8 cellular contexts compared by ENCODE assay signal in the genomic region with DNA sequence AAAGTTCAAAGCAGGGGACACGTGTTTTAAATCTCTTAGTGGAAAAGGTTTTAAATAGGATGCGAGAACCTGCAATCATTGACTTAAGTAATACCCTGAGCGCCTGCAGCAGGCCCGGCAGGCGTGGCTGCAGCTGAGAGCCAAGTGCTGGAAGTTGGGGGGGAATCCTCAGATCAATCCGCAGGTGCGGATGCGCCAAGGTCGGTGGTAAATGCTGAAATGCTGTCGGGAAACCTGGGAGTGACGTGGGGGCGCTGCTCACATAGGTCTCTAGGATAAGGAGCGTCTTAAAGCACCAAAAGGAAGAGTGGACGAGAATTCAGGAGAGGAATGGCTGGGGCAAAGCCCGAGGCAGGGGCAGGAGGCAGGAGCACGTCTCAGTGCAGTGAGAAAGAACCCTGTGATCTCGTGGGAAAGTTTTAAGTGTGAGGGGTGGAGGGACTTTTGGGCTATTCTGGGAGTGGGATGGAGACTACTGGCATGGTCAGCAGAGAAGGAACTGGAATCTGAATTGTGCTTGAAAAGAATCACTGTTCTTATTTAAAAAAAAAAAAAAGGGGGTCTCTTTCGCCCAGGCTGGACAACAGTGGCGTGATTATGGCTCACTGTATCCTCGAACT. TPM values are rescaled to one million over a fixed set of nuclear protein-coding genes. Genes with fewer than 3 reads are reported as not detected.
A peak's percentile ranks its signal among the peaks of the same experiment; 100 is the strongest.
DNase-seq lines count a peak whose midpoint lies in the region; ATAC-seq, FAIRE-seq and TF ChIP-seq lines count a peak whose summit lies in the region.

No MANE protein-coding gene starts in this region.

- H3K9ac ChIP-seq in mucosa of rectum (ENCODE audit: low read depth in 1 of 2, low read length in 2 of 2), result peak overlapping the region; percentile 73 to 94
- peak overlapping the region; percentile 39 to 89 (median 84) for H3K9ac ChIP-seq in subcutaneous abdominal adipose tissue (ENCODE audit: low read length in 5 of 5)

- FAIRE-seq in GM12891 (lab: Jason Lieb, UNC), result peak; percentile 20

- ATAC-seq in HG02798 (IDR thresholded peaks at IDR 0.05; ENCODE audit: poor library complexity, unreplicated experiment) (no peak), HG02852 (IDR thresholded peaks at IDR 0.05; ENCODE audit: unreplicated experiment) (no peak)

- H3K4me3 ChIP-seq in effector memory CD4-positive, alpha-beta T cell (ENCODE audit: insufficient read depth, low read depth, low read length, poor library complexity, severe bottlenecking), result peak overlapping the region; percentile 60
- H3K4me3 ChIP-seq in mucosa of rectum (ENCODE audit: low read length in 2 of 2) (peak overlapping the region; percentile 72 to 89), subcutaneous abdominal adipose tissue (ENCODE audit: low read depth in 1 of 5, low read length in 5 of 5) (peak overlapping the region; percentile 59 to 81 (median 76))

- no peaks in the 10 kb centered on the region for H3K9me3 ChIP-seq in effector memory CD4-positive, alpha-beta T cell (ENCODE audit: control insufficient read depth, low read length)
- H3K9me3 ChIP-seq in mucosa of rectum (ENCODE audit: control insufficient read depth in 2 of 2, low read length in 2 of 2) (no peaks in the 10 kb centered on the region), subcutaneous abdominal adipose tissue (ENCODE audit: control insufficient read depth in 5 of 5, low read length in 5 of 5) (no peaks in the 10 kb centered on the region)

- no peak for DNase-seq in GM12891 (ENCODE audit: insufficient read length, low spot score)
- DNase-seq in M059J (ENCODE audit: low read depth), result peak; percentile 43
- DNase-seq in T-helper 9 cell, result peak; percentile 23
- peak in 1 of 3 donors; percentile 14 for DNase-seq in effector memory CD4-positive, alpha-beta T cell

- H3K4me1 ChIP-seq in effector memory CD4-positive, alpha-beta T cell (ENCODE audit: control insufficient read depth, insufficient read depth, low read length, poor library complexity, severe bottlenecking), result peaks cover 24% of the 10 kb centered on the region
- H3K4me1 ChIP-seq in mucosa of rectum (ENCODE audit: control insufficient read depth in 2 of 2, insufficient read depth in 2 of 2, low read length in 2 of 2) (peaks cover 20 to 27% of the 10 kb centered on the region in 2 donors), subcutaneous abdominal adipose tissue (ENCODE audit: control insufficient read depth in 5 of 5, insufficient read depth in 5 of 5, low read length in 5 of 5) (peaks cover 2 to 31% (median 22%) of the 10 kb centered on the region in 5 donors)

- TF ChIP-seq POLR2A in GM12891 (IDR thresholded peaks at IDR 0.05; ENCODE audit: low read depth, low read length), result no peak; the same call in 1 of the 2 replicates

- no peaks in the 10 kb centered on the region for H3K27me3 ChIP-seq in effector memory CD4-positive, alpha-beta T cell (replicated peaks; ENCODE audit: control insufficient read depth, insufficient read depth, low read length, poor library complexity, severe bottlenecking)
- H3K27me3 ChIP-seq in mucosa of rectum (ENCODE audit: control insufficient read depth in 2 of 2, insufficient read depth in 2 of 2, low read length in 2 of 2) (no peaks in the 10 kb centered on the region), subcutaneous abdominal adipose tissue (ENCODE audit: control insufficient read depth in 5 of 5, insufficient read depth in 4 of 5, low read length in 5 of 5) (no peaks in the 10 kb centered on the region)

- H3K36me3 ChIP-seq in effector memory CD4-positive, alpha-beta T cell (ENCODE audit: control insufficient read depth, insufficient read depth, low read length), result no peaks in the 10 kb centered on the region
- H3K36me3 ChIP-seq in mucosa of rectum (ENCODE audit: control insufficient read depth in 2 of 2, insufficient read depth in 2 of 2, low read length in 2 of 2) (no peaks in the 10 kb centered on the region), subcutaneous abdominal adipose tissue (ENCODE audit: control insufficient read depth in 5 of 5, insufficient read depth in 5 of 5, low read length in 5 of 5) (no peaks in the 10 kb centered on the region)

- H3K27ac ChIP-seq in effector memory CD4-positive, alpha-beta T cell (ENCODE audit: insufficient read depth, low read length, poor library complexity, severe bottlenecking), result peak overlapping the region; percentile 76
- H3K27ac ChIP-seq in mucosa of rectum (ENCODE audit: low read depth in 2 of 2, low read length in 2 of 2) (peak overlapping the region; percentile 78 to 91), subcutaneous abdominal adipose tissue (ENCODE audit: low read depth, low read length) (peak overlapping the region; percentile 74)

TF ChIP-seq in GM12891, 5 proteins besides CTCF, POLR2A, EP300 and RAD21:
- no peak for TF ChIP-seq TAF1 (IDR thresholded peaks at IDR 0.05; ENCODE audit: low read depth, low read length)
- TF ChIP-seq POLR2AphosphoS5 (IDR thresholded peaks at IDR 0.05; ENCODE audit: low read depth, low read length), result no peak
- no peak for TF ChIP-seq SPI1 (IDR thresholded peaks at IDR 0.05; ENCODE audit: low read depth, low read length)
- no peak for TF ChIP-seq PAX5 (IDR thresholded peaks at IDR 0.05; ENCODE audit: insufficient read depth, low read length, severe bottlenecking)
- TF ChIP-seq POU2F2 (IDR thresholded peaks at IDR 0.05; ENCODE audit: low read depth, low read length), result no peak

RNA-seq across cellular contexts. Expression of gene CDCA4, which starts 0.9 kb away (rescaled TPM):
- 35.1 TPM for polyA plus RNA-seq in GM12891 (2012; ENCODE audit: low read depth, missing spikeins)
- total RNA-seq in M059J (2014; rRNA removed; shearing (Covaris generic)), result 32.5 and 40.5 TPM in 2 replicates

RNA-seq across cellular contexts. Expression of gene CLBA1, which starts 36.2 kb away (rescaled TPM):
- polyA plus RNA-seq in GM12891 (2012; ENCODE audit: low read depth, missing spikeins), result 3.0 TPM
- 3.3 and 5.6 TPM in 2 replicates for total RNA-seq in M059J (2014; rRNA removed; shearing (Covaris generic))

RNA-seq across cellular contexts. Expression of gene GPR132, which starts 43.5 kb away (rescaled TPM):
- polyA plus RNA-seq in GM12891 (2012; ENCODE audit: low read depth, missing spikeins), result 18.8 TPM
- 0.44 TPM in 1 of 2 replicates, not detected in the other for total RNA-seq in M059J (2014; rRNA removed; shearing (Covaris generic))

RNA-seq across cellular contexts. Expression of gene AHNAK2, which starts 43.6 kb away (rescaled TPM):
- polyA plus RNA-seq in GM12891 (2012; ENCODE audit: low read depth, missing spikeins), result 0.09 TPM
- total RNA-seq in M059J (2014; rRNA removed; shearing (Covaris generic)), result 3.2 and 4.7 TPM in 2 replicates
